ENCODE assay signal across 8 cellular contexts in genomic region chr12:47742253-47742825, GRCh38.
A peak's percentile ranks its signal among the peaks of the same experiment; 100 is the strongest.
DNase-seq lines count a peak whose midpoint lies in the region; FAIRE-seq lines count a peak whose summit lies in the region.

No MANE protein-coding gene starts in this region.

- intact Hi-C loops in head of caudate nucleus (cut with DNase I) = no loop called here

- DNase-seq in NCI-H82 (lab: John Stamatoyannopoulos, UW) (peak; percentile 67), NCI-H82 treated with DMSO at 0.1 percent for 48 hours (lab: John Stamatoyannopoulos, UW; ENCODE audit: unreplicated experiment) (no peak), RCC 7860 (ENCODE audit: low spot score) (peak; percentile 5), head of caudate nucleus (peak in 27 of 42 donors; percentile 35 to 81 (median 53)), GF-D8 (lab: John Stamatoyannopoulos, UW) (no peak), NCI-H1436 treated with DMSO at 0.1 percent for 48 hours (lab: John Stamatoyannopoulos, UW) (no peak)
- DNase-seq in activated effector memory CD4-positive, alpha-beta T cell treated with Interleukin-2 at 50 U/mL for 16 hours = peak; percentile 55
- DNase-seq in stimulated activated CD4-positive, alpha-beta T cell treated with anti-CD3 and anti-CD28 coated beads, Interleukin-15, amount 100 ng/mL, for 48 hours (ENCODE audit: low read depth in 2 of 2) = peak; percentile 40 to 72

- no peak for FAIRE-seq in RCC 7860 (lab: Jason Lieb, UNC)

Comparison
In these comparisons a context has a peak if more than half of its experiments do, and no peak if none do; other contexts are left out.
1. DNase-seq: peak in NCI-H82 (single experiment), RCC 7860 (single experiment), activated effector memory CD4-positive, alpha-beta T cell treated with Interleukin-2 at 50 U/mL for 16 hours (single experiment), head of caudate nucleus (27 of 42) and stimulated activated CD4-positive, alpha-beta T cell treated with anti-CD3 and anti-CD28 coated beads, Interleukin-15, amount 100 ng/mL, for 48 hours (2 of 2); none in NCI-H82 treated with DMSO at 0.1 percent for 48 hours (single experiment), GF-D8 (single experiment) and NCI-H1436 treated with DMSO at 0.1 percent for 48 hours (single experiment).